In the genomic region with DNA sequence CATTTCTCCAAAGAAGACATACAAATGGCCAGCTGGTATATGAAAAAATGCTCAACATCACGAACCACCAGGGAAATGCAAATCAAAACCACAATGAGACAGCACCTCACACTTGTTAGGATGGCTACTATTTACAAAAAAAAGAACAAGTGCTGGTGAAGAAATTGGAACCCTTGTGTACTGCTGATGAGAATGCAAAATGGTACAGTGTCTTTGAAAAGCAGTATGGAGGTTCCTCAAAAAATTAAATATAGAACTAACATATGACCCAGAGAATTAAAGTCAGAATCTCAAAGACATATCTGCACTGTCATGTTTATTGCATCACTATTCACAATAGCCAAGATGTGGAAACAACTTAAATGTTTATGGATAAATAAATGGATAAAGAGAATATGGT, we compare ENCODE assay signal across 29 cellular contexts. TPM values are rescaled to one million over a fixed set of nuclear protein-coding genes. Genes with fewer than 3 reads are reported as not detected.
"Had no signal": no experiment of that assay in that cellular context is flagged by ENCODE, and none has a peak within 500 bp of the region (broad histone marks: within the 10 kb centered on the region; RNA-seq: fewer than 3 reads in every experiment).

No MANE protein-coding gene starts in this region.

- H3K27me3 Mint-ChIP-seq: activated naive CD8-positive, alpha-beta T cell treated with anti-CD3 and anti-CD28 coated beads, Interleukin-2, amount 50 U/mL, for 24 hours had no signal

- H3K4me1 ChIP-seq: foreskin keratinocyte, psoas muscle, suprapubic skin, transverse colon, uterus had no signal

- H3K27ac Mint-ChIP-seq: activated CD4-positive, alpha-beta T cell treated with anti-CD3 and anti-CD28 coated beads, Interleukin-2, amount 10 ng/mL, durations not matched to agents 7 days and 5 days; activated CD8-positive, alpha-beta T cell treated with anti-CD3 and anti-CD28 coated beads, Interleukin-2, amount 10 ng/mL, durations not matched to agents 7 days and 5 days; activated naive CD4-positive, alpha-beta T cell treated with anti-CD3 and anti-CD28 coated beads, Interleukin-2, amount 10 ng/mL, durations not matched to agents 7 days and 5 days; activated naive CD8-positive, alpha-beta T cell treated with anti-CD3 and anti-CD28 coated beads, Interleukin-2, amount 50 U/mL, for 24 hours; stimulated activated naive CD8-positive, alpha-beta T cell treated with anti-CD3 and anti-CD28 coated beads, Interleukin-15, Interleukin-2, amounts not matched to agents 100 ng/mL and 50 ng/mL, for 24 hours had no signal

- H3K36me3 ChIP-seq: suprapubic skin, transverse colon, uterus had no signal

- H3K27ac ChIP-seq: coronary artery, foreskin keratinocyte, psoas muscle, suprapubic skin, transverse colon, uterus had no signal

- H3K4me3 Mint-ChIP-seq: activated CD4-positive, alpha-beta T cell treated with anti-CD3 and anti-CD28 coated beads, Interleukin-2, amount 10 ng/mL, durations not matched to agents 7 days and 5 days; activated CD8-positive, alpha-beta T cell treated with anti-CD3 and anti-CD28 coated beads, Interleukin-2, amount 10 ng/mL, durations not matched to agents 7 days and 5 days; activated naive CD4-positive, alpha-beta T cell treated with anti-CD3 and anti-CD28 coated beads, Interleukin-2, amount 10 ng/mL, durations not matched to agents 7 days and 5 days; activated naive CD8-positive, alpha-beta T cell treated with anti-CD3 and anti-CD28 coated beads, Interleukin-2, amount 50 U/mL, for 24 hours; naive thymus-derived CD8-positive, alpha-beta T cell; stimulated activated naive CD8-positive, alpha-beta T cell treated with anti-CD3 and anti-CD28 coated beads, Interleukin-15, Interleukin-2, amounts not matched to agents 100 ng/mL and 50 ng/mL, for 24 hours had no signal

- H3K4me3 ChIP-seq: coronary artery, psoas muscle, suprapubic skin, transverse colon, uterus had no signal

- ATAC-seq: activated CD4-positive, CD25-positive, alpha-beta regulatory T cell treated with anti-CD3 and anti-CD28 coated beads, Interleukin-2, amount 50 U/mL, for 24 hours; activated CD8-positive, alpha-beta T cell treated with anti-CD3 and anti-CD28 coated beads, Interleukin-2, amount 10 ng/mL, durations not matched to agents 7 days and 5 days; activated naive CD8-positive, alpha-beta T cell treated with anti-CD3 and anti-CD28 coated beads, Interleukin-2, amount 50 U/mL, for 24 hours; foreskin keratinocyte; left cardiac atrium; naive thymus-derived CD8-positive, alpha-beta T cell; psoas muscle; right cardiac atrium had no signal

- H3K4me1 Mint-ChIP-seq: activated CD4-positive, alpha-beta T cell treated with anti-CD3 and anti-CD28 coated beads, Interleukin-2, amount 10 ng/mL, durations not matched to agents 7 days and 5 days; activated naive CD4-positive, alpha-beta T cell treated with anti-CD3 and anti-CD28 coated beads, Interleukin-2, amount 10 ng/mL, durations not matched to agents 7 days and 5 days; activated naive CD8-positive, alpha-beta T cell treated with anti-CD3 and anti-CD28 coated beads, Interleukin-2, amount 50 U/mL, for 24 hours; naive thymus-derived CD8-positive, alpha-beta T cell had no signal

- H3K36me3 Mint-ChIP-seq: activated naive CD4-positive, alpha-beta T cell treated with anti-CD3 and anti-CD28 coated beads, Interleukin-2, amount 10 ng/mL, durations not matched to agents 7 days and 5 days; naive thymus-derived CD8-positive, alpha-beta T cell had no signal

- DNase-seq: activated CD4-positive, alpha-beta T cell treated with anti-CD3 and anti-CD28 coated beads, Interleukin-2, amount 10 ng/mL, durations not matched to agents 7 days and 5 days; activated CD8-positive, alpha-beta T cell treated with anti-CD3 and anti-CD28 coated beads, Interleukin-2, amount 10 ng/mL, durations not matched to agents 7 days and 5 days; activated effector memory CD4-positive, alpha-beta T cell treated with Interleukin-2 at 50 U/mL for 16 hours; activated naive CD4-positive, alpha-beta T cell treated with anti-CD3 and anti-CD28 coated beads, Interleukin-2, amount 10 ng/mL, durations not matched to agents 7 days and 5 days; activated naive CD8-positive, alpha-beta T cell treated with anti-CD3 and anti-CD28 coated beads, Interleukin-2, amount 50 U/mL, for 24 hours; activated T-cell treated with anti-CD3 and anti-CD28 coated beads, Interleukin-2, amount 50 U/mL, for 48 hours; aorta; foreskin keratinocyte; glutamatergic neuron; hippocampal formation; left cardiac atrium; mesendoderm; naive thymus-derived CD8-positive, alpha-beta T cell; psoas muscle; right cardiac atrium; small intestine; stimulated activated CD4-positive, alpha-beta T cell treated with anti-CD3 and anti-CD28 coated beads, Interleukin-15, amount 100 ng/mL, for 24 hours; stimulated activated CD4-positive, alpha-beta T cell treated with anti-CD3 and anti-CD28 coated beads, Interleukin-2, amount 100 ng/mL, for 48 hours; transverse colon; uterus had no signal

- H3K9me3 ChIP-seq: psoas muscle, suprapubic skin, transverse colon, uterus had no signal

- H3K9me3 Mint-ChIP-seq: activated CD4-positive, alpha-beta T cell treated with anti-CD3 and anti-CD28 coated beads, Interleukin-2, amount 10 ng/mL, durations not matched to agents 7 days and 5 days; activated naive CD4-positive, alpha-beta T cell treated with anti-CD3 and anti-CD28 coated beads, Interleukin-2, amount 10 ng/mL, durations not matched to agents 7 days and 5 days; activated naive CD8-positive, alpha-beta T cell treated with anti-CD3 and anti-CD28 coated beads, Interleukin-2, amount 50 U/mL, for 24 hours; stimulated activated naive CD8-positive, alpha-beta T cell treated with anti-CD3 and anti-CD28 coated beads, Interleukin-15, Interleukin-2, amounts not matched to agents 100 ng/mL and 50 ng/mL, for 24 hours had no signal

- H3K27me3 ChIP-seq: foreskin keratinocyte, suprapubic skin, transverse colon, uterus had no signal

RNA-seq across cellular contexts. Expression of gene PAGE4, which starts 20.9 kb away (rescaled TPM):
- total RNA-seq: activated CD4-positive, alpha-beta T cell treated with anti-CD3 and anti-CD28 coated beads, Interleukin-2, amount 10 ng/mL, durations not matched to agents 7 days and 5 days; activated CD8-positive, alpha-beta T cell treated with anti-CD3 and anti-CD28 coated beads, Interleukin-2, amount 10 ng/mL, durations not matched to agents 7 days and 5 days; aorta; epithelial cell of proximal tubule; fibroblast of lung; foreskin keratinocyte; left cardiac atrium; lower leg skin; mucosa of gallbladder; naive thymus-derived CD8-positive, alpha-beta T cell; osteocyte; right cardiac atrium; suprapubic skin; transverse colon had no signal
- polyA plus RNA-seq: aorta; fibroblast of lung; foreskin keratinocyte; naive thymus-derived CD8-positive, alpha-beta T cell; right cardiac atrium; small intestine had no signal
